In the genomic region with DNA sequence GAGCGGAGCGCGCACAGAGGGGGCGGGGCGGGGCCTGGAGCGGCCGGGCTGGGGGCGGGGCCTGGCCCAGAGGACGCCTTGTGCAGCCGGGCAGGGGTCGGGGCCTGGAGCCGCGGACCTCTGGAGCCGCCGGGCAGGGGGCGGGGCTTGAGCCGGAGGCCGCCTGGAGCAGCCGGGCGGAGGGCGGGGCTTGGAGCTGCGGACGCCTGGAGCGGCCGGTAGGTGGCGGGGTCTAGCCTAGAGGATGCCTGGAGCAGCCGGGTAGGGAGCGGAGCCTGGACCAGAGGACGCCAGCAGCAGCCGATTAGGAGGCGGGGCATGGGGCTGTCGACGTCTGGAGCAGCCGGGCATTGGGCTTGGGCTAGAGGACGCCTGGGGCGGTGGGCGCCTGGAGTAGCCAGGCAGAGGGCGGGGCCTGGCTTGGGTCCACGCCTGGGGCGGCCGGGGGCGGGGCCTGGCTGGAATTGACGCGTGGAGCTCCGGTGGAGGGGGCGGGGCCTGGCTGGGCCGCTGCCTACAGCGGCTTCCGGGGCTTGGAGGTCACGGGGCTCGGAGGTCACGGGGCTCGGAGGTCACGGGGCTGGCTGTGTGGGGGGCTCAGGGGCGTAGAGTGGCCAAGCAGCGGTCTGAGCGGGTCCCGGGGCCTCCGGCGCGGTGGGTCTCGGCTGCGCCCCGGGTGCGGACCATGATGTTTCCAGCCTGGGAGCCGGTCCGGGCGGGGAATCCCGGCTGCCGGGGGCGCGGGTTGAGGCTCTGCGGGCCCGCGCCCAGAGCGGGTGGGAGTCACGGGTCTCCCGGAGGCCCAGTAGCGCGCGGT, we compare ENCODE assay signal across 8 cellular contexts. TPM values are rescaled to one million over a fixed set of nuclear protein-coding genes. Genes with fewer than 3 reads are reported as not detected.
DNase-seq lines count a peak whose midpoint lies in the region; ATAC-seq and TF ChIP-seq lines count a peak whose summit lies in the region.

A gene (minus strand): TSS at position 13 of the 817 bp plus-strand sequence. CDS start 135 bp downstream, outside the sequence.

- H3K36me3 Mint-ChIP-seq in chondrocyte (ENCODE audit: low read depth) = peaks cover 3% of the 10 kb centered on the region

- peak; percentile 70 for ATAC-seq in HG03442 (IDR thresholded peaks at IDR 0.05; ENCODE audit: unreplicated experiment)

- H3K4me3 ChIP-seq in BE2C (ENCODE audit: low read depth, low read length) = peak within 1 kb of the TSS; percentile 97

- peak within 1 kb of the TSS; percentile 87 for H3K4me3 Mint-ChIP-seq in chondrocyte (ENCODE audit: unreplicated experiment)

- no peaks in the 10 kb centered on the region for H3K4me1 ChIP-seq in BE2C

- H3K4me1 Mint-ChIP-seq in chondrocyte (ENCODE audit: low read depth) = peaks cover 54% of the 10 kb centered on the region

- H3K27me3 Mint-ChIP-seq in chondrocyte (ENCODE audit: low read depth) = no peaks in the 10 kb centered on the region

- no peaks in the 10 kb centered on the region for H3K9me3 ChIP-seq in BE2C

- DNase-seq in BE2C (peak; percentile 100), GM19238 (ENCODE audit: insufficient read length, low spot score) (peak; percentile 93), NCI-H510A treated with DMSO at 0.1 percent for 48 hours (lab: John Stamatoyannopoulos, UW) (peak; percentile 97), chondrocyte (ENCODE audit: low spot score) (peak; percentile 100), kidney glomerular epithelial cell (lab: John Stamatoyannopoulos, UW) (peak; percentile 98)
- DNase-seq in activated CD4-positive, alpha-beta T cell treated with anti-CD3 and anti-CD28 coated beads for 24 hours (ENCODE audit: low read depth in 2 of 2) = peak; percentile 93 to 96
- DNase-seq in stimulated activated CD4-positive, alpha-beta T cell treated with anti-CD3 and anti-CD28 coated beads, Interleukin-1b, Interleukin-23, amount 100 ng/mL, for 1 hour (ENCODE audit: low read depth in 2 of 2) = peak; percentile 79 to 87

- H3K36me3 ChIP-seq in BE2C = peaks cover 15% of the 10 kb centered on the region

- no peaks in the 10 kb centered on the region for H3K27me3 ChIP-seq in BE2C

- TF ChIP-seq CTCF in BE2C (IDR thresholded peaks at IDR 0.05; ENCODE audit: low read depth, low read length) (peak; percentile 65), chondrocyte (IDR thresholded peaks at IDR 0.05) (peak; percentile 95)

- H3K9me3 Mint-ChIP-seq in chondrocyte (ENCODE audit: low read depth) = no peaks in the 10 kb centered on the region

- H3K27ac Mint-ChIP-seq in chondrocyte (ENCODE audit: unreplicated experiment) = peak within 1 kb of the TSS; percentile 99

RNA-seq across cellular contexts. Expression of the gene that starts here (rescaled TPM):
- 118 TPM for polyA plus RNA-seq in BE2C (2012; ENCODE audit: insufficient read depth, insufficient read length, low read depth)
- 110 to 139 TPM (median 112 TPM) in 3 replicates for total RNA-seq in chondrocyte

Comparison
In these comparisons a context has a peak if more than half of its experiments do, and no peak if none do; other contexts are left out.
1. Peak in every context shown above with its lines: DNase-seq, ATAC-seq and H3K4me3 ChIP-seq.